ENCODE assay signal across 9 cellular contexts in genomic region chr1:44609412-44609767, GRCh38.
A peak's percentile ranks its signal among the peaks of the same experiment; 100 is the strongest.
DNase-seq lines count a peak whose midpoint lies in the region; ATAC-seq, FAIRE-seq and TF ChIP-seq lines count a peak whose summit lies in the region.
"Had no signal": no experiment of that assay in that cellular context is flagged by ENCODE, and none has a peak within 500 bp of the region (broad histone marks: within the 10 kb centered on the region; RNA-seq: fewer than 3 reads in every experiment).

No MANE protein-coding gene starts in this region.

- no peaks in the 10 kb centered on the region for H3K9me3 Mint-ChIP-seq in MCF 10A (ENCODE audit: unreplicated experiment)

- H3K36me3 ChIP-seq in HepG2 (replicated peaks in 1 of 2; ENCODE audit: control insufficient read depth in 1 of 2, insufficient read depth in 2 of 2, low read length in 2 of 2): peaks cover 0 to 4% of the 10 kb centered on the region in 2 experiments; a peak in 1 of 5 replicates
- H3K36me3 ChIP-seq: neutrophil had no signal

- in situ Hi-C loops in HepG2 (cut with HindIII; ENCODE audit: extremely low pct_ligation_motif_present, low pct_unique_long_range_greater_than_20kb): loop anchor here (5.0 kb wide), 1 partner anchor 43 kb away; no protein-coding TSS in a partner anchor

- no peak overlapping the region for H3K4me2 ChIP-seq in HepG2 (ENCODE audit: low read depth, low read length)

- no peaks in the 10 kb centered on the region for H3K27me3 Mint-ChIP-seq in MCF 10A (ENCODE audit: insufficient read depth, unreplicated experiment)

- peak; percentile 63; the same call in 1 of the 2 replicates for TF ChIP-seq RAD21 in HepG2 (CRISPR knock-in tag; IDR thresholded peaks at IDR 0.05)

- DNase-seq in NCI-H187 (lab: John Stamatoyannopoulos, UW) (peak; percentile 14 to 43), NCI-H187 treated with DMSO at 0.1 percent for 48 hours (lab: John Stamatoyannopoulos, UW) (no peak), OCI-M2 (lab: John Stamatoyannopoulos, UW; ENCODE audit: unreplicated experiment) (peak; percentile 7), MCF 10A (ENCODE audit: unreplicated experiment) (peak; percentile 43), HepG2 (ENCODE audit: low spot score) (peak; percentile 28), epidermal melanocyte (ENCODE audit: insufficient read length, low spot score) (no peak), NCI-H526 treated with DMSO at 0.1 percent for 48 hours (lab: John Stamatoyannopoulos, UW) (no peak)

- FAIRE-seq in HepG2 (lab: Jason Lieb, UNC): no peak

- no peak overlapping the region for H3K4me3 Mint-ChIP-seq in MCF 10A (ENCODE audit: unreplicated experiment)

- TF ChIP-seq POLR2A in HepG2 (IDR thresholded peaks at IDR 0.05; ENCODE audit: insufficient read depth in 1 of 2, low read depth in 2 of 2, low read length in 2 of 2): no peak

- intact Hi-C loops in MCF 10A (cut with micrococcal nuclease): loop anchor here (1.0 kb wide), 1 partner anchor 44 kb away; no protein-coding TSS in a partner anchor
- intact Hi-C loops in HepG2 (cut with micrococcal nuclease; ENCODE audit: unreplicated experiment): loop anchor here (1.0 kb wide), 2 partner anchors 22 to 44 kb away; no protein-coding TSS in a partner anchor

- no peak overlapping the region for H3K27ac ChIP-seq in HepG2 (ENCODE audit: extremely low read length, insufficient read depth, low read length)
- H3K27ac ChIP-seq: neutrophil had no signal

- H3K9ac ChIP-seq in HepG2 (ENCODE audit: insufficient read depth, low read depth, low read length): no peak overlapping the region

- H3K27ac Mint-ChIP-seq in MCF 10A (ENCODE audit: low read depth, unreplicated experiment): no peak overlapping the region

- H3K36me3 Mint-ChIP-seq in MCF 10A (ENCODE audit: insufficient read depth, unreplicated experiment): no peaks in the 10 kb centered on the region

- no peaks in the 10 kb centered on the region for H3K9me3 ChIP-seq in HepG2 (ENCODE audit: low read length)
- H3K9me3 ChIP-seq: neutrophil had no signal

- H3K79me2 ChIP-seq in HepG2 (ENCODE audit: insufficient read depth, low read length): no peaks in the 10 kb centered on the region

- ATAC-seq in HepG2 (peak; percentile 88), HG03139 (IDR thresholded peaks at IDR 0.05; ENCODE audit: unreplicated experiment) (no peak)

- POLR2A ChIA-PET in MCF 10A (lab: Yijun Ruan, JAX): interaction anchor here (0.6 kb wide), 1 partner anchor 339 kb away, joined by 3 read pairs; no protein-coding TSS in a partner anchor
- POLR2A ChIA-PET in HepG2 (lab: Yijun Ruan, JAX): interaction anchor here (1.7 kb wide), 1 partner anchor 23 kb away, joined by 9 read pairs; no protein-coding TSS in a partner anchor

- no peaks in the 10 kb centered on the region; a peak in 1 of 5 replicates for H3K27me3 ChIP-seq in HepG2 (ENCODE audit: control insufficient read depth in 1 of 2, insufficient read depth in 2 of 2, low read length in 2 of 2)
- H3K27me3 ChIP-seq: neutrophil had no signal

- H3K4me1 Mint-ChIP-seq in MCF 10A (ENCODE audit: insufficient read depth, unreplicated experiment): peaks cover 7% of the 10 kb centered on the region

- 35% methylated on average over 7 of the region's 10 CpGs for WGBS in HepG2 (ENCODE audit: low lambda C conversion rate)

- peaks cover 6% of the 10 kb centered on the region; the same call in 1 of the 2 replicates for H4K20me1 ChIP-seq in HepG2 (ENCODE audit: insufficient read depth, low read length)

- CTCF ChIA-PET in MCF 10A (lab: Yijun Ruan, JAX): interaction anchor here (1.1 to 1.3 kb wide), 3 partner anchors 10 to 16 kb away, joined by 3 to 4 read pairs (median 3); no protein-coding TSS in a partner anchor
- CTCF ChIA-PET in HepG2 (lab: Yijun Ruan, JAX; ENCODE audit: low intra/inter-chr PET ratio, low total read pairs): interaction anchor here (0.7 to 2.3 kb wide), 3 partner anchors 43 to 68 kb away, joined by 3 to 18 read pairs (median 5); no protein-coding TSS in a partner anchor

- peak; percentile 31 for TF ChIP-seq CTCF in MCF 10A (IDR thresholded peaks at IDR 0.05; ENCODE audit: unreplicated experiment)
- peak; percentile 82 for TF ChIP-seq CTCF in HepG2 (CRISPR knock-in tag; IDR thresholded peaks at IDR 0.05)

- TF ChIP-seq EP300 in HepG2 (IDR thresholded peaks at IDR 0.05; ENCODE audit: low read depth in 2 of 2, low read length in 2 of 2) (no peak), HepG2 (CRISPR knock-in tag; IDR thresholded peaks at IDR 0.05; ENCODE audit: borderline replicate concordance) (no peak)

- BruUV-seq in MCF 10A (replicated peaks; lab: Mats Ljungman, UMichigan) (no TSS peak), HepG2 (replicated peaks; lab: Mats Ljungman, UMichigan) (no TSS peak)

- H3K4me1 ChIP-seq in HepG2 (ENCODE audit: insufficient read depth, low read length): no peaks in the 10 kb centered on the region

- H3K4me3 ChIP-seq in HepG2 (replicated peaks in 1 of 3; ENCODE audit: insufficient read depth in 1 of 3, low read depth in 2 of 3, low read length in 3 of 3): no peak overlapping the region

- no peak overlapping the region for H2AFZ ChIP-seq in HepG2 (ENCODE audit: low read length)

TF ChIP-seq in HepG2, 621 proteins besides CTCF, POLR2A, EP300 and RAD21:
- TF ChIP-seq ZFP36L1 (CRISPR knock-in tag; IDR thresholded peaks at IDR 0.05): no peak
- peak; percentile 48 for TF ChIP-seq XRCC5 (optimal IDR thresholded peaks at IDR 0.05; ENCODE audit: low read length)
- TF ChIP-seq SMC3 (IDR thresholded peaks at IDR 0.05; ENCODE audit: low read length): peak; percentile 48
- no peak for TF ChIP-seq ZBTB8A (CRISPR knock-in tag; IDR thresholded peaks at IDR 0.05; ENCODE audit: borderline replicate concordance, low read depth)
- no peak for TF ChIP-seq ZMYM2 (CRISPR knock-in tag; IDR thresholded peaks at IDR 0.05)
- TF ChIP-seq ZNF619 (CRISPR knock-in tag; IDR thresholded peaks at IDR 0.05): no peak
- TF ChIP-seq NRL (CRISPR knock-in tag; IDR thresholded peaks at IDR 0.05; ENCODE audit: borderline replicate concordance): 0 out of 2 replicates have a peak, but pooled peaks have one; percentile 42
- TF ChIP-seq, protein P1, sequence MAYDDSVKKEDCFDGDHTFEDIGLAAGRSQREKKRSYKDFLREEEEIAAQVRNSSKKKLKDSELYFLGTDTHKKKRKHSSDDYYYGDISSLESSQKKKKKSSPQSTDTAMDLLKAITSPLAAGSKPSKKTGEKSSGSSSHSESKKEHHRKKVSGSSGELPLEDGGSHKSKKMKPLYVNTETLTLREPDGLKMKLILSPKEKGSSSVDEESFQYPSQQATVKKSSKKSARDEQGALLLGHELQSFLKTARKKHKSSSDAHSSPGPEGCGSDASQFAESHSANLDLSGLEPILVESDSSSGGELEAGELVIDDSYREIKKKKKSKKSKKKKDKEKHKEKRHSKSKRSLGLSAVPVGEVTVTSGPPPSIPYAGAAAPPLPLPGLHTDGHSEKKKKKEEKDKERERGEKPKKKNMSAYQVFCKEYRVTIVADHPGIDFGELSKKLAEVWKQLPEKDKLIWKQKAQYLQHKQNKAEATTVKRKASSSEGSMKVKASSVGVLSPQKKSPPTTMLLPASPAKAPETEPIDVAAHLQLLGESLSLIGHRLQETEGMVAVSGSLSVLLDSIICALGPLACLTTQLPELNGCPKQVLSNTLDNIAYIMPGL (CRISPR knock-in tag; IDR thresholded peaks at IDR 0.05; ENCODE audit: borderline replicate concordance in 1 of 2, low read depth in 1 of 2): no peak
- no peak for TF ChIP-seq NCOR1 (IDR thresholded peaks at IDR 0.05; ENCODE audit: borderline replicate concordance, low read length)
- TF ChIP-seq ZNF891 (CRISPR knock-in tag; IDR thresholded peaks at IDR 0.05): peak; percentile 42; the same call in 1 of the 2 replicates
- TF ChIP-seq ZFX (CRISPR knock-in tag; IDR thresholded peaks at IDR 0.05; ENCODE audit: low read depth): peak; percentile 30; the same call in 1 of the 2 replicates
- TF ChIP-seq KDM5B (CRISPR knock-in tag; IDR thresholded peaks at IDR 0.05; ENCODE audit: borderline replicate concordance): no peak
- peak; percentile 70 for TF ChIP-seq STAG1 (CRISPR knock-in tag; IDR thresholded peaks at IDR 0.05)
- peak; percentile 37; the same call in 1 of the 2 replicates for TF ChIP-seq ZNF687 (CRISPR knock-in tag; IDR thresholded peaks at IDR 0.05)
- TF ChIP-seq FOXA3 (CRISPR knock-in tag; IDR thresholded peaks at IDR 0.05): no peak
- TF ChIP-seq ZNF589 (CRISPR knock-in tag; conservative IDR thresholded peaks at IDR 0.05): no peak
- TF ChIP-seq ZNF337 (CRISPR knock-in tag; IDR thresholded peaks at IDR 0.05; ENCODE audit: borderline replicate concordance, low read depth): no peak
- no peak for TF ChIP-seq GATAD1 (CRISPR knock-in tag; IDR thresholded peaks at IDR 0.05)

Comparison
In these comparisons a context has a peak if more than half of its experiments do, and no peak if none do; other contexts are left out.
1. DNase-seq: peak in NCI-H187 (2 of 2), OCI-M2 (single experiment), MCF 10A (single experiment) and HepG2 (single experiment); none in NCI-H187 treated with DMSO at 0.1 percent for 48 hours (single experiment), epidermal melanocyte (single experiment) and NCI-H526 treated with DMSO at 0.1 percent for 48 hours (single experiment).